Comparison of ENCODE assay signal across 23 cellular contexts in the genomic region with DNA sequence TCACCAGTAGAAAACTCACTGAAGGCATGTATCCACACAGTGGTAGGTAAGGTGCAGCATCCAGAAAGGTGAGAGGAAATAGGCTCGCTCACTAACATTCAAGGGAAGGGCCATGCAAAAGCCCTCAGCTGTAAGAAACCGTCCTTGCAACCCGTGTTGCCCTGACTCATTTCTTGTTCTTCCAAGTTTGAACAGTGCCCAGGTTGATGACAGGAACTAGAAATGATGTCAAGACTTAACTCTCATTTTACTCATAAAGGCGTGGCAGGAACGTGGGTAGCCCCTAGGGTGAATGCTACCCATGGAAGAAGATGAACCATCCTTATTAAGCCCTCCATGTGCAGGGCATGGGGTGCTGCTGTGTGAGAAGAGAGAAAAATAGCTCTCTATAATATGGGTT.
DNase-seq lines count a peak whose midpoint lies in the region; ATAC-seq and TF ChIP-seq lines count a peak whose summit lies in the region.
"Had no signal": no experiment of that assay in that cellular context is flagged by ENCODE, and none has a peak within 500 bp of the region (broad histone marks: within the 10 kb centered on the region; RNA-seq: fewer than 3 reads in every experiment).

No MANE protein-coding gene starts in this region.

- H3K27ac ChIP-seq in RWPE2 (ENCODE audit: poor library complexity, severe bottlenecking) = no peak overlapping the region
- H3K27ac ChIP-seq: Peyer's patch, psoas muscle had no signal

- H3K36me3 ChIP-seq in RWPE2 (ENCODE audit: low read depth) = no peaks in the 10 kb centered on the region
- H3K36me3 ChIP-seq: Peyer's patch, upper lobe of left lung had no signal

- ATAC-seq in RWPE2 (ENCODE audit: low read depth) = peak; percentile 79
- ATAC-seq in esophagus mucosa = peak; percentile 96
- peak; percentile 56 to 79 for ATAC-seq in stimulated activated naive B cell treated with anti-CD40 and anti-IgM and Interleukin-4, amounts not matched to agents 10 μg/mL and 1 μg/mL and 100 μg/mL, for 72 hours (replicated peaks)
- ATAC-seq: activated naive CD8-positive, alpha-beta T cell treated with anti-CD3 and anti-CD28 coated beads, Interleukin-2, amount 50 U/mL, for 24 hours; naive thymus-derived CD4-positive, alpha-beta T cell; T-cell had no signal

- peaks cover 38 to 43% of the 10 kb centered on the region in 2 donors for H3K4me1 Mint-ChIP-seq in stimulated activated naive B cell treated with anti-CD40 and anti-IgM and Interleukin-4, amounts not matched to agents 10 μg/mL and 1 μg/mL and 100 μg/mL, for 72 hours
- H3K4me1 Mint-ChIP-seq: activated naive CD8-positive, alpha-beta T cell treated with anti-CD3 and anti-CD28 coated beads, Interleukin-2, amount 50 U/mL, for 24 hours; T-cell had no signal

- no peak for TF ChIP-seq CTCF in RWPE2 (IDR thresholded peaks at IDR 0.05; ENCODE audit: poor library complexity, severe bottlenecking)

- peak in 2 of 3 donors; percentile 5 to 9 for DNase-seq in stimulated activated CD4-positive, alpha-beta T cell treated with anti-CD3 and anti-CD28 coated beads, Interleukin-12 subunit alpha, Interleukin-12 subunit beta, amount 100 ng/mL, for 48 hours (ENCODE audit: low read depth in 2 of 3, low spot score in 1 of 3)
- DNase-seq in stimulated activated CD4-positive, alpha-beta T cell treated with anti-CD3 and anti-CD28 coated beads, Interleukin-2, amount 100 ng/mL, for 48 hours = no peak
- DNase-seq in RWPE2 (ENCODE audit: low spot score) (no peak), occipital lobe (lab: John Stamatoyannopoulos, UW) (no peak), NCI-H524 (lab: John Stamatoyannopoulos, UW) (no peak)
- no peak for DNase-seq in stimulated activated naive B cell treated with anti-CD40 and anti-IgM and Interleukin-4, amounts not matched to agents 10 μg/mL and 1 μg/mL and 100 μg/mL, for 72 hours
- DNase-seq: activated CD4-positive, alpha-beta T cell treated with anti-CD3 and anti-CD28 coated beads for 1 hour; activated effector memory CD4-positive, alpha-beta T cell treated with Interleukin-2 at 50 U/mL for 16 hours; activated naive CD8-positive, alpha-beta T cell treated with anti-CD3 and anti-CD28 coated beads, Interleukin-2, amount 50 U/mL, for 24 hours; C1 segment of cervical spinal cord; COR-L47; dermis blood vessel endothelial cell; HCEC 1CT; midbrain; naive thymus-derived CD4-positive, alpha-beta T cell; NCI-H1092 treated with DMSO at 0.1 percent for 48 hours; NCI-H524 treated with DMSO at 0.1 percent for 48 hours; nucleus accumbens; Peyer's patch; psoas muscle; T-cell had no signal

- no peaks in the 10 kb centered on the region for H3K27me3 ChIP-seq in RWPE2 (ENCODE audit: insufficient read depth, poor library complexity, severe bottlenecking)
- H3K27me3 ChIP-seq: Peyer's patch, upper lobe of left lung had no signal

- H3K4me3 Mint-ChIP-seq in stimulated activated naive B cell treated with anti-CD40 and anti-IgM and Interleukin-4, amounts not matched to agents 10 μg/mL and 1 μg/mL and 100 μg/mL, for 72 hours = no peak overlapping the region
- H3K4me3 Mint-ChIP-seq: activated naive CD8-positive, alpha-beta T cell treated with anti-CD3 and anti-CD28 coated beads, Interleukin-2, amount 50 U/mL, for 24 hours; naive thymus-derived CD4-positive, alpha-beta T cell; T-cell had no signal

- no peak overlapping the region for H3K4me3 ChIP-seq in RWPE2 (ENCODE audit: severe bottlenecking)
- H3K4me3 ChIP-seq: Peyer's patch, psoas muscle, upper lobe of left lung had no signal

- H3K9me3 Mint-ChIP-seq in stimulated activated naive B cell treated with anti-CD40 and anti-IgM and Interleukin-4, amounts not matched to agents 10 μg/mL and 1 μg/mL and 100 μg/mL, for 72 hours = no peaks in the 10 kb centered on the region
- H3K9me3 Mint-ChIP-seq: activated naive CD8-positive, alpha-beta T cell treated with anti-CD3 and anti-CD28 coated beads, Interleukin-2, amount 50 U/mL, for 24 hours; naive thymus-derived CD4-positive, alpha-beta T cell; T-cell had no signal

- H3K27me3 Mint-ChIP-seq in stimulated activated naive B cell treated with anti-CD40 and anti-IgM and Interleukin-4, amounts not matched to agents 10 μg/mL and 1 μg/mL and 100 μg/mL, for 72 hours = no peaks in the 10 kb centered on the region
- H3K27me3 Mint-ChIP-seq: activated naive CD8-positive, alpha-beta T cell treated with anti-CD3 and anti-CD28 coated beads, Interleukin-2, amount 50 U/mL, for 24 hours; naive thymus-derived CD4-positive, alpha-beta T cell had no signal

- H3K9me3 ChIP-seq in RWPE2 (ENCODE audit: severe bottlenecking) = no peaks in the 10 kb centered on the region
- H3K9me3 ChIP-seq: Peyer's patch, psoas muscle, upper lobe of left lung had no signal

- H3K27ac Mint-ChIP-seq in stimulated activated naive B cell treated with anti-CD40 and anti-IgM and Interleukin-4, amounts not matched to agents 10 μg/mL and 1 μg/mL and 100 μg/mL, for 72 hours = no peak overlapping the region
- H3K27ac Mint-ChIP-seq: activated naive CD8-positive, alpha-beta T cell treated with anti-CD3 and anti-CD28 coated beads, Interleukin-2, amount 50 U/mL, for 24 hours; naive thymus-derived CD4-positive, alpha-beta T cell; T-cell had no signal

- H3K36me3 Mint-ChIP-seq in stimulated activated naive B cell treated with anti-CD40 and anti-IgM and Interleukin-4, amounts not matched to agents 10 μg/mL and 1 μg/mL and 100 μg/mL, for 72 hours = peaks cover 9 to 61% of the 10 kb centered on the region in 2 donors
- H3K36me3 Mint-ChIP-seq: T-cell had no signal

- H3K4me1 ChIP-seq in RWPE2 (ENCODE audit: insufficient read depth, poor library complexity, severe bottlenecking) = peaks cover 7% of the 10 kb centered on the region
- H3K4me1 ChIP-seq: Peyer's patch, psoas muscle had no signal

Comparison
In these comparisons a context has a peak if more than half of its experiments do, and no peak if none do; other contexts are left out.
1. DNase-seq: peak in stimulated activated CD4-positive, alpha-beta T cell treated with anti-CD3 and anti-CD28 coated beads, Interleukin-12 subunit alpha, Interleukin-12 subunit beta, amount 100 ng/mL, for 48 hours (2 of 3); none in stimulated activated CD4-positive, alpha-beta T cell treated with anti-CD3 and anti-CD28 coated beads, Interleukin-2, amount 100 ng/mL, for 48 hours (0 of 2), RWPE2 (single experiment), stimulated activated naive B cell treated with anti-CD40 and anti-IgM and Interleukin-4, amounts not matched to agents 10 μg/mL and 1 μg/mL and 100 μg/mL, for 72 hours (single experiment), occipital lobe (single experiment) and NCI-H524 (0 of 2).
2. Peak in every context shown above with its lines, with median percentiles within 50 percentile points of each other: ATAC-seq.